Comparison of ENCODE assay signal across 17 cellular contexts in the genomic region with DNA sequence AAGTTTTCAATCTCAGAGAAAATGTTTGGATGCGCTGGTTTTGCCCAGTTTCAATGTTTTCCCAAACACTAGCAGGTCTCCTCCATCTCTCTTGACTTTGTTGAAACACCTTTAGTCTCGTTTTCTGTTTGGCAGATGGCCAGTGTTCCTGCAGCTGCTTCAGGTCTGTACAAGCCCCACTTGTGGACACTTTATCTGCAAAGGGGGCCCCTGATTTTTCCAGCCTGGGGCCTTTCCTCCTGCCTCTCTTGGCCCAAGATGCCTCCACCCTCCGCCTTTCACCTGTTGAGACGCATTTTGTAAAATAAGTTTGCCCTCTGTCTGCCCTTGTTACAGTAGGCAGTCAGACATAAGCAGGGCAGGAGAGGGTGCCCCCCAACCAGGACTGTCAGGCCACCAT. TPM values are rescaled to one million over a fixed set of nuclear protein-coding genes. Genes with fewer than 3 reads are reported as not detected.
DNase-seq lines count a peak whose midpoint lies in the region; ATAC-seq and TF ChIP-seq lines count a peak whose summit lies in the region.
"Had no signal": no experiment of that assay in that cellular context is flagged by ENCODE, and none has a peak within 500 bp of the region (broad histone marks: within the 10 kb centered on the region; RNA-seq: fewer than 3 reads in every experiment).

No MANE protein-coding gene starts in this region.

- H2BK120ac ChIP-seq in mesenchymal stem cell (ENCODE audit: low read depth, low read length) = no peak overlapping the region

- no peaks in the 10 kb centered on the region; the same call in 1 of the 2 replicates for H3K4me1 ChIP-seq in PC-3 (ENCODE audit: insufficient read depth, low read length)
- H3K4me1 ChIP-seq in mesenchymal stem cell (ENCODE audit: control insufficient read depth, insufficient read depth, low read depth, low read length) = peaks cover 13% of the 10 kb centered on the region

- H3K9me3 Mint-ChIP-seq in activated CD8-positive, alpha-beta T cell treated with anti-CD3 and anti-CD28 coated beads, Interleukin-2, amount 10 ng/mL, durations not matched to agents 7 days and 5 days (ENCODE audit: insufficient read depth) = no peaks in the 10 kb centered on the region
- no peaks in the 10 kb centered on the region for H3K9me3 Mint-ChIP-seq in activated T-cell treated with anti-CD3 and anti-CD28 coated beads, Interleukin-2, amount 50 U/mL, for 72 hours
- H3K9me3 Mint-ChIP-seq: activated T-helper 17 cell treated with anti-CD3 and anti-CD28 coated beads, Interleukin-2, amount 50 U/mL, for 72 hours; neural crest cell; stimulated activated naive CD8-positive, alpha-beta T cell treated with anti-CD3 and anti-CD28 coated beads, Interleukin-15, Interleukin-2, amounts not matched to agents 100 ng/mL and 50 ng/mL, for 24 hours had no signal

- CTCF ChIA-PET in PC-3 (lab: Charles Lee) = no interaction called here
- CTCF ChIA-PET in activated CD8-positive, alpha-beta T cell treated with anti-CD3 and anti-CD28 coated beads, Interleukin-2, amount 10 ng/mL, durations not matched to agents 7 days and 5 days (lab: Charles Lee) = interaction anchor here (1.6 kb wide), 1 partner anchor 47 kb away, joined by 5 read pairs; the partner anchor contains the start of gene SOCS1

- H3K27me3 Mint-ChIP-seq in activated CD8-positive, alpha-beta T cell treated with anti-CD3 and anti-CD28 coated beads, Interleukin-2, amount 10 ng/mL, durations not matched to agents 7 days and 5 days (ENCODE audit: low read depth) = peaks cover 3% of the 10 kb centered on the region
- H3K27me3 Mint-ChIP-seq in activated T-cell treated with anti-CD3 and anti-CD28 coated beads, Interleukin-2, amount 50 U/mL, for 72 hours (ENCODE audit: low read depth) = no peaks in the 10 kb centered on the region
- H3K27me3 Mint-ChIP-seq: activated T-helper 17 cell treated with anti-CD3 and anti-CD28 coated beads, Interleukin-2, amount 50 U/mL, for 72 hours; stimulated activated naive CD8-positive, alpha-beta T cell treated with anti-CD3 and anti-CD28 coated beads, Interleukin-15, Interleukin-2, amounts not matched to agents 100 ng/mL and 50 ng/mL, for 24 hours had no signal

- no peak overlapping the region for H2BK12ac ChIP-seq in mesenchymal stem cell (ENCODE audit: low read length in 2 of 2)

- H3F3A ChIP-seq in PC-3 (ENCODE audit: low read length, unreplicated experiment) = no peaks in the 10 kb centered on the region

- H3K4me2 ChIP-seq in PC-3 (ENCODE audit: low read length) (peak overlapping the region; percentile 65; the same call in 1 of the 2 replicates), mesenchymal stem cell (ENCODE audit: low read length, poor library complexity, severe bottlenecking) (no peak overlapping the region)

- DNase-seq in DMS153 treated with DMSO at 0.1 percent for 48 hours (lab: John Stamatoyannopoulos, UW; ENCODE audit: unreplicated experiment) = peak; percentile 75
- peak; percentile 90 for DNase-seq in NCI-H1105 treated with DMSO at 0.1 percent for 48 hours (lab: John Stamatoyannopoulos, UW)
- no peak for DNase-seq in PC-3
- DNase-seq in mesenchymal stem cell = no peak
- DNase-seq in activated CD8-positive, alpha-beta T cell treated with anti-CD3 and anti-CD28 coated beads, Interleukin-2, amount 10 ng/mL, durations not matched to agents 7 days and 5 days = no peak
- no peak for DNase-seq in T-helper 9 cell
- no peak for DNase-seq in activated T-cell treated with anti-CD3 and anti-CD28 coated beads, Interleukin-2, amount 50 U/mL, for 72 hours
- no peak for DNase-seq in medulla oblongata (ENCODE audit: extremely low spot score)
- DNase-seq: activated CD4-positive, alpha-beta T cell treated with anti-CD3 and anti-CD28 coated beads, Interleukin-2, amount 50 U/mL, for 1 hour; C1 segment of cervical spinal cord; dorsolateral prefrontal cortex; Peyer's patch had no signal

- H3K4me3 ChIP-seq in PC-3 (ENCODE audit: low read length) (no peak overlapping the region), mesenchymal stem cell (ENCODE audit: insufficient read depth in 1 of 2, low read depth in 1 of 2, low read length in 2 of 2) (no peak overlapping the region)
- H3K4me3 ChIP-seq: dorsolateral prefrontal cortex, Peyer's patch had no signal

- no peak for ATAC-seq in PC-3
- ATAC-seq in activated CD8-positive, alpha-beta T cell treated with anti-CD3 and anti-CD28 coated beads, Interleukin-2, amount 10 ng/mL, durations not matched to agents 7 days and 5 days = no peak
- ATAC-seq in activated T-cell treated with anti-CD3 and anti-CD28 coated beads, Interleukin-2, amount 50 U/mL, for 72 hours (replicated peaks in 1 of 2) = no peak
- ATAC-seq: activated T-helper 17 cell treated with anti-CD3 and anti-CD28 coated beads, Interleukin-2, amount 50 U/mL, for 72 hours had no signal

- H3K18ac ChIP-seq in mesenchymal stem cell (ENCODE audit: low read depth in 1 of 2, low read length in 2 of 2) = no peak overlapping the region

- no peak overlapping the region for H3K27ac ChIP-seq in PC-3 (ENCODE audit: low read length)
- H3K27ac ChIP-seq in mesenchymal stem cell (ENCODE audit: low read length, poor library complexity, severe bottlenecking) = no peak overlapping the region
- H3K27ac ChIP-seq: dorsolateral prefrontal cortex, Peyer's patch had no signal

- H3K27ac Mint-ChIP-seq in activated CD8-positive, alpha-beta T cell treated with anti-CD3 and anti-CD28 coated beads, Interleukin-2, amount 10 ng/mL, durations not matched to agents 7 days and 5 days = no peak overlapping the region
- H3K27ac Mint-ChIP-seq in activated T-cell treated with anti-CD3 and anti-CD28 coated beads, Interleukin-2, amount 50 U/mL, for 72 hours = no peak overlapping the region
- H3K27ac Mint-ChIP-seq: activated T-helper 17 cell treated with anti-CD3 and anti-CD28 coated beads, Interleukin-2, amount 50 U/mL, for 72 hours; stimulated activated naive CD8-positive, alpha-beta T cell treated with anti-CD3 and anti-CD28 coated beads, Interleukin-15, Interleukin-2, amounts not matched to agents 100 ng/mL and 50 ng/mL, for 24 hours had no signal

- H3K4ac ChIP-seq in mesenchymal stem cell (ENCODE audit: low read depth in 1 of 2, low read length in 2 of 2) = no peak overlapping the region

- intact Hi-C loops in PC-3 (cut with micrococcal nuclease) = no loop called here

- peak overlapping the region; percentile 59 for H2AK5ac ChIP-seq in mesenchymal stem cell (ENCODE audit: low read length, severe bottlenecking)

- H4K20me1 ChIP-seq in PC-3 (ENCODE audit: low read length) = no peaks in the 10 kb centered on the region

- H3K36me3 ChIP-seq in PC-3 (ENCODE audit: low read depth, low read length) (no peaks in the 10 kb centered on the region), mesenchymal stem cell (ENCODE audit: control insufficient read depth in 1 of 2, insufficient read depth in 2 of 2, low read depth in 1 of 2, low read length in 2 of 2) (no peaks in the 10 kb centered on the region)
- H3K36me3 ChIP-seq: Peyer's patch had no signal

- no peaks in the 10 kb centered on the region for H3K79me2 ChIP-seq in PC-3 (ENCODE audit: low read length)

- H3K4me1 Mint-ChIP-seq in activated CD8-positive, alpha-beta T cell treated with anti-CD3 and anti-CD28 coated beads, Interleukin-2, amount 10 ng/mL, durations not matched to agents 7 days and 5 days (ENCODE audit: low read depth) = peaks cover 44% of the 10 kb centered on the region
- H3K4me1 Mint-ChIP-seq in activated T-cell treated with anti-CD3 and anti-CD28 coated beads, Interleukin-2, amount 50 U/mL, for 72 hours (ENCODE audit: low read depth) = peaks cover 29% of the 10 kb centered on the region
- H3K4me1 Mint-ChIP-seq: neural crest cell had no signal

- H3K9me3 ChIP-seq in PC-3 (ENCODE audit: low read length) (no peaks in the 10 kb centered on the region), mesenchymal stem cell (ENCODE audit: control insufficient read depth, low read length) (no peaks in the 10 kb centered on the region)
- H3K9me3 ChIP-seq: Peyer's patch had no signal

- H3K9ac ChIP-seq in PC-3 (ENCODE audit: low read length) (no peak overlapping the region), mesenchymal stem cell (ENCODE audit: low read length) (no peak overlapping the region)

- BruUV-seq in PC-3 (replicated peaks; lab: Mats Ljungman, UMichigan) = no TSS peak

- no peak overlapping the region for H3K23ac ChIP-seq in mesenchymal stem cell (ENCODE audit: low read length in 2 of 2)

- no peak overlapping the region for H3K4me3 Mint-ChIP-seq in activated CD8-positive, alpha-beta T cell treated with anti-CD3 and anti-CD28 coated beads, Interleukin-2, amount 10 ng/mL, durations not matched to agents 7 days and 5 days
- H3K4me3 Mint-ChIP-seq in activated T-cell treated with anti-CD3 and anti-CD28 coated beads, Interleukin-2, amount 50 U/mL, for 72 hours = no peak overlapping the region
- H3K4me3 Mint-ChIP-seq: activated T-helper 17 cell treated with anti-CD3 and anti-CD28 coated beads, Interleukin-2, amount 50 U/mL, for 72 hours; neural crest cell; stimulated activated naive CD8-positive, alpha-beta T cell treated with anti-CD3 and anti-CD28 coated beads, Interleukin-15, Interleukin-2, amounts not matched to agents 100 ng/mL and 50 ng/mL, for 24 hours had no signal

- TF ChIP-seq CTCF in PC-3 (conservative IDR thresholded peaks at IDR 0.05; ENCODE audit: low read depth, low read length) = no peak

- H3K79me1 ChIP-seq in mesenchymal stem cell (replicated peaks; ENCODE audit: low read length, poor library complexity, severe bottlenecking) = no peaks in the 10 kb centered on the region

- H2BK15ac ChIP-seq in mesenchymal stem cell (ENCODE audit: low read depth, poor library complexity, severe bottlenecking) = no peak overlapping the region

- no peak overlapping the region for H3K14ac ChIP-seq in mesenchymal stem cell (ENCODE audit: low read length in 2 of 2)

- POLR2A ChIA-PET in PC-3 (lab: Charles Lee; ENCODE audit: unreplicated experiment) = no interaction called here
- POLR2A ChIA-PET in activated CD8-positive, alpha-beta T cell treated with anti-CD3 and anti-CD28 coated beads, Interleukin-2, amount 10 ng/mL, durations not matched to agents 7 days and 5 days (lab: Charles Lee) = no interaction called here

- H2BK5ac ChIP-seq in mesenchymal stem cell (ENCODE audit: low read depth, low read length, poor library complexity, severe bottlenecking) = no peak overlapping the region

- no peaks in the 10 kb centered on the region for H3K9me2 ChIP-seq in PC-3 (replicated peaks; ENCODE audit: low read length)

- no peak overlapping the region for H4K8ac ChIP-seq in mesenchymal stem cell (ENCODE audit: low read length)

- 94% methylated on average over 4 of the region's 4 CpGs for WGBS in mesenchymal stem cell

- H3K27me3 ChIP-seq in PC-3 (ENCODE audit: low read length) (no peaks in the 10 kb centered on the region), mesenchymal stem cell (ENCODE audit: control insufficient read depth in 1 of 2, insufficient read depth in 1 of 2, low read length in 2 of 2) (peaks cover 0 to 4% of the 10 kb centered on the region in 2 experiments)
- H3K27me3 ChIP-seq: dorsolateral prefrontal cortex, Peyer's patch had no signal

- peak overlapping the region; percentile 55 for H2AFZ ChIP-seq in PC-3 (ENCODE audit: low read length)
- H2AFZ ChIP-seq in mesenchymal stem cell (ENCODE audit: low read depth, low read length) = no peak overlapping the region

- no peak overlapping the region for H4K91ac ChIP-seq in mesenchymal stem cell (ENCODE audit: low read length)

- H3K36me3 Mint-ChIP-seq in activated CD8-positive, alpha-beta T cell treated with anti-CD3 and anti-CD28 coated beads, Interleukin-2, amount 10 ng/mL, durations not matched to agents 7 days and 5 days (ENCODE audit: low read depth) = no peaks in the 10 kb centered on the region
- no peaks in the 10 kb centered on the region for H3K36me3 Mint-ChIP-seq in activated T-cell treated with anti-CD3 and anti-CD28 coated beads, Interleukin-2, amount 50 U/mL, for 72 hours (ENCODE audit: insufficient read depth in 2 of 2)

RNA-seq across cellular contexts. Expression of gene PRM1, which starts 21.8 kb away (rescaled TPM):
- total RNA-seq in PC-3 (2014; rRNA removed) = not detected in 2 replicates
- not detected for polyA plus RNA-seq in mesenchymal stem cell (2013, experiment 1 of 2)
- not detected for polyA plus RNA-seq in mesenchymal stem cell (2013, experiment 2 of 2)
- total RNA-seq in activated CD8-positive, alpha-beta T cell treated with anti-CD3 and anti-CD28 coated beads, Interleukin-2, amount 10 ng/mL, durations not matched to agents 7 days and 5 days = not detected
- not detected for total RNA-seq in activated T-cell treated with anti-CD3 and anti-CD28 coated beads, Interleukin-2, amount 50 U/mL, for 72 hours
- total RNA-seq: activated T-helper 17 cell treated with anti-CD3 and anti-CD28 coated beads, Interleukin-2, amount 50 U/mL, for 72 hours; dorsolateral prefrontal cortex; liver; neural crest cell; Peyer's patch; T-helper 2 cell treated with Interferon-gamma antibody and Interleukin-4, amounts not matched to agents 100 ng/mL and 5 ng/mL, for 36 hours had no signal
- polyA plus RNA-seq: liver had no signal

RNA-seq across cellular contexts. Expression of gene PRM2, which starts 26.7 kb away (rescaled TPM):
- not detected in 2 replicates for total RNA-seq in PC-3 (2014; rRNA removed)
- polyA plus RNA-seq in mesenchymal stem cell (2013, experiment 1 of 2) = not detected
- not detected for polyA plus RNA-seq in mesenchymal stem cell (2013, experiment 2 of 2)
- total RNA-seq in activated CD8-positive, alpha-beta T cell treated with anti-CD3 and anti-CD28 coated beads, Interleukin-2, amount 10 ng/mL, durations not matched to agents 7 days and 5 days = not detected
- not detected for total RNA-seq in activated T-cell treated with anti-CD3 and anti-CD28 coated beads, Interleukin-2, amount 50 U/mL, for 72 hours
- total RNA-seq: activated T-helper 17 cell treated with anti-CD3 and anti-CD28 coated beads, Interleukin-2, amount 50 U/mL, for 72 hours; dorsolateral prefrontal cortex; liver; neural crest cell; Peyer's patch; T-helper 2 cell treated with Interferon-gamma antibody and Interleukin-4, amounts not matched to agents 100 ng/mL and 5 ng/mL, for 36 hours had no signal
- polyA plus RNA-seq: liver had no signal

RNA-seq across cellular contexts. Expression of gene PRM3, which starts 29.5 kb away (rescaled TPM):
- not detected in 2 replicates for total RNA-seq in PC-3 (2014; rRNA removed)
- not detected for polyA plus RNA-seq in mesenchymal stem cell (2013, experiment 1 of 2)
- not detected for polyA plus RNA-seq in mesenchymal stem cell (2013, experiment 2 of 2)
- not detected for total RNA-seq in activated CD8-positive, alpha-beta T cell treated with anti-CD3 and anti-CD28 coated beads, Interleukin-2, amount 10 ng/mL, durations not matched to agents 7 days and 5 days
- not detected for total RNA-seq in activated T-cell treated with anti-CD3 and anti-CD28 coated beads, Interleukin-2, amount 50 U/mL, for 72 hours
- total RNA-seq: activated T-helper 17 cell treated with anti-CD3 and anti-CD28 coated beads, Interleukin-2, amount 50 U/mL, for 72 hours; dorsolateral prefrontal cortex; liver; neural crest cell; Peyer's patch; T-helper 2 cell treated with Interferon-gamma antibody and Interleukin-4, amounts not matched to agents 100 ng/mL and 5 ng/mL, for 36 hours had no signal
- polyA plus RNA-seq: liver had no signal

RNA-seq across cellular contexts. Expression of gene TNP2, which starts 33.9 kb away (rescaled TPM):
- total RNA-seq in PC-3 (2014; rRNA removed) = not detected in 2 replicates
- polyA plus RNA-seq in mesenchymal stem cell (2013, experiment 1 of 2) = not detected
- polyA plus RNA-seq in mesenchymal stem cell (2013, experiment 2 of 2) = not detected
- not detected for total RNA-seq in activated CD8-positive, alpha-beta T cell treated with anti-CD3 and anti-CD28 coated beads, Interleukin-2, amount 10 ng/mL, durations not matched to agents 7 days and 5 days
- total RNA-seq in activated T-cell treated with anti-CD3 and anti-CD28 coated beads, Interleukin-2, amount 50 U/mL, for 72 hours = not detected
- total RNA-seq: activated T-helper 17 cell treated with anti-CD3 and anti-CD28 coated beads, Interleukin-2, amount 50 U/mL, for 72 hours; dorsolateral prefrontal cortex; liver; neural crest cell; Peyer's patch; T-helper 2 cell treated with Interferon-gamma antibody and Interleukin-4, amounts not matched to agents 100 ng/mL and 5 ng/mL, for 36 hours had no signal
- polyA plus RNA-seq: liver had no signal

RNA-seq across cellular contexts. Expression of gene RMI2, which starts 42.3 kb away (rescaled TPM):
- total RNA-seq in PC-3 (2014; rRNA removed) = 10.2 and 10.9 TPM in 2 replicates
- 4.6 TPM for polyA plus RNA-seq in mesenchymal stem cell (2013, experiment 1 of 2)
- 4.4 TPM for polyA plus RNA-seq in mesenchymal stem cell (2013, experiment 2 of 2)
- 10 to 100 TPM; 65.6 to 67.0 TPM for total RNA-seq in activated CD8-positive, alpha-beta T cell treated with anti-CD3 and anti-CD28 coated beads, Interleukin-2, amount 10 ng/mL, durations not matched to agents 7 days and 5 days
- total RNA-seq in activated T-cell treated with anti-CD3 and anti-CD28 coated beads, Interleukin-2, amount 50 U/mL, for 72 hours = 100 to 1,000 TPM; 105 to 119 TPM

Comparison
In these comparisons a context has a peak if more than half of its experiments do, and no peak if none do; other contexts are left out.
1. DNase-seq: peak in DMS153 treated with DMSO at 0.1 percent for 48 hours (single experiment) and NCI-H1105 treated with DMSO at 0.1 percent for 48 hours (single experiment); none in PC-3 (single experiment), mesenchymal stem cell (single experiment), activated CD8-positive, alpha-beta T cell treated with anti-CD3 and anti-CD28 coated beads, Interleukin-2, amount 10 ng/mL, durations not matched to agents 7 days and 5 days (single experiment), T-helper 9 cell (single experiment), activated T-cell treated with anti-CD3 and anti-CD28 coated beads, Interleukin-2, amount 50 U/mL, for 72 hours (0 of 2) and medulla oblongata (single experiment).